Comparison of ENCODE assay signal across 11 cellular contexts in genomic region chr19:17450264-17451075, GRCh38. TPM values are rescaled to one million over a fixed set of nuclear protein-coding genes. Genes with fewer than 3 reads are reported as not detected.
A peak's percentile ranks its signal among the peaks of the same experiment; 100 is the strongest.
DNase-seq lines count a peak whose midpoint lies in the region; ATAC-seq, FAIRE-seq and TF ChIP-seq lines count a peak whose summit lies in the region.
"Had no signal": no experiment of that assay in that cellular context is flagged by ENCODE, and none has a peak within 500 bp of the region (broad histone marks: within the 10 kb centered on the region; RNA-seq: fewer than 3 reads in every experiment).

No MANE protein-coding gene starts in this region.

- TF ChIP-seq EP300 in SK-N-SH (IDR thresholded peaks at IDR 0.05; ENCODE audit: borderline replicate concordance in 1 of 2, low read depth in 1 of 2, low read length in 1 of 2), result no peak

- H3K4me3 ChIP-seq in small intestine (ENCODE audit: low read depth in 1 of 2, low read length in 2 of 2) (no peak overlapping the region), SK-N-SH (ENCODE audit: low read depth in 2 of 2, low read length in 1 of 2) (no peak overlapping the region), testis (no peak overlapping the region)

- H3F3A ChIP-seq in SK-N-SH (replicated peaks; ENCODE audit: insufficient read depth), result no peaks in the 10 kb centered on the region

- TF ChIP-seq RAD21 in SK-N-SH (IDR thresholded peaks at IDR 0.05; ENCODE audit: low read length), result no peak

- no peaks in the 10 kb centered on the region for H3K9me3 ChIP-seq in small intestine (ENCODE audit: control insufficient read depth, low read depth)
- H3K9me3 ChIP-seq in SK-N-SH, result no peaks in the 10 kb centered on the region
- H3K9me3 ChIP-seq in testis, result no peaks in the 10 kb centered on the region

- H3K79me2 ChIP-seq in SK-N-SH (ENCODE audit: insufficient read depth), result no peaks in the 10 kb centered on the region

- H2AFZ ChIP-seq in SK-N-SH (ENCODE audit: low read depth), result no peak overlapping the region

- no peaks in the 10 kb centered on the region for H3K9me2 ChIP-seq in SK-N-SH

- peak; percentile 96 for ATAC-seq in activated T-helper 17 cell treated with anti-CD3 and anti-CD28 coated beads, Interleukin-2, amount 50 U/mL, for 72 hours (replicated peaks)

- H3K36me3 Mint-ChIP-seq in activated T-helper 17 cell treated with anti-CD3 and anti-CD28 coated beads, Interleukin-2, amount 50 U/mL, for 72 hours (ENCODE audit: low read depth), result no peaks in the 10 kb centered on the region

- H3K4me3 Mint-ChIP-seq in activated T-helper 17 cell treated with anti-CD3 and anti-CD28 coated beads, Interleukin-2, amount 50 U/mL, for 72 hours, result peak overlapping the region; percentile 57

- no peaks in the 10 kb centered on the region for H4K20me1 ChIP-seq in SK-N-SH (ENCODE audit: insufficient read depth)

- CTCF ChIA-PET in SK-N-SH (lab: Yijun Ruan, JAX), result interaction anchor here (1.2 to 3.1 kb wide), 3 partner anchors 15 to 31 kb away, joined by 3 to 16 read pairs (median 4); partner anchors contain the start of gene MVB12A

- no peak for FAIRE-seq in small intestine (lab: Jason Lieb, UNC)

- DNase-seq in GDM1 (lab: John Stamatoyannopoulos, UW) (peak; percentile 71), M059J (ENCODE audit: low read depth) (peak; percentile 80), small intestine (peak; percentile 49), SK-N-SH (no peak), GM19240 (ENCODE audit: insufficient read length, low spot score) (no peak), testis (no peak), GM03348 (ENCODE audit: low spot score) (no peak)
- DNase-seq: NCI-H2171 had no signal

- peaks cover 6% of the 10 kb centered on the region for H3K4me1 Mint-ChIP-seq in activated T-helper 17 cell treated with anti-CD3 and anti-CD28 coated beads, Interleukin-2, amount 50 U/mL, for 72 hours

- TF ChIP-seq CTCF in SK-N-SH (IDR thresholded peaks at IDR 0.05), result no peak
- TF ChIP-seq CTCF in testis (IDR thresholded peaks at IDR 0.05), result no peak

- H3K4me2 ChIP-seq in SK-N-SH, result no peak overlapping the region

- peaks cover 0 to 9% of the 10 kb centered on the region in 2 donors for H3K27me3 ChIP-seq in small intestine (ENCODE audit: control insufficient read depth in 2 of 2, insufficient read depth in 2 of 2, low read length in 2 of 2)
- peaks cover 14% of the 10 kb centered on the region for H3K27me3 ChIP-seq in SK-N-SH (ENCODE audit: insufficient read depth)
- no peaks in the 10 kb centered on the region for H3K27me3 ChIP-seq in testis

- H3K9me3 Mint-ChIP-seq in activated T-helper 17 cell treated with anti-CD3 and anti-CD28 coated beads, Interleukin-2, amount 50 U/mL, for 72 hours, result no peaks in the 10 kb centered on the region

- peak overlapping the region; percentile 6 for H3K27ac Mint-ChIP-seq in activated T-helper 17 cell treated with anti-CD3 and anti-CD28 coated beads, Interleukin-2, amount 50 U/mL, for 72 hours

- 34 to 52% (median 41%) methylated on average over 8 of the region's 8 CpGs for WGBS in small intestine, 3 donors
- WGBS in SK-N-SH (ENCODE audit: low lambda C conversion rate), result 39% methylated on average over 8 of the region's 8 CpGs
- WGBS in testis, 2 donors, result 63 to 73% methylated on average over 8 of the region's 8 CpGs

- H3K27ac ChIP-seq in small intestine (ENCODE audit: low read depth in 1 of 2, low read length in 1 of 2), result no peak overlapping the region
- no peak overlapping the region for H3K27ac ChIP-seq in SK-N-SH (ENCODE audit: low read depth in 2 of 2, low read length in 1 of 2)
- no peak overlapping the region for H3K27ac ChIP-seq in testis

- POLR2A ChIA-PET in SK-N-SH (lab: Yijun Ruan, JAX), result no interaction called here

- H3K4me1 ChIP-seq in small intestine (ENCODE audit: control insufficient read depth in 2 of 2, insufficient read depth in 1 of 2, low read depth in 1 of 2, low read length in 1 of 2) (peaks cover 0 to 2% of the 10 kb centered on the region in 2 donors), SK-N-SH (ENCODE audit: control insufficient read depth in 1 of 2, insufficient read depth in 2 of 2, low read depth in 1 of 2, low read length in 1 of 2) (no peaks in the 10 kb centered on the region; a peak in 1 of 4 replicates), testis (peaks cover 5% of the 10 kb centered on the region)

- no peak overlapping the region for H3K9ac ChIP-seq in SK-N-SH

- H3K36me3 ChIP-seq in small intestine (ENCODE audit: control insufficient read depth in 2 of 2, insufficient read depth in 2 of 2, low read length in 2 of 2) (no peaks in the 10 kb centered on the region), SK-N-SH (replicated peaks in 1 of 2; ENCODE audit: control insufficient read depth in 1 of 2, insufficient read depth in 2 of 2, low read length in 1 of 2) (no peaks in the 10 kb centered on the region), testis (ENCODE audit: low read depth, missing control alignments) (no peaks in the 10 kb centered on the region)

- peaks cover 17% of the 10 kb centered on the region for H3K27me3 Mint-ChIP-seq in activated T-helper 17 cell treated with anti-CD3 and anti-CD28 coated beads, Interleukin-2, amount 50 U/mL, for 72 hours

- TF ChIP-seq POLR2A in testis (IDR thresholded peaks at IDR 0.05), result no peak

- intact Hi-C loops in testis (cut with DNase I; ENCODE audit: low total_unique reads), result no loop called here

TF ChIP-seq in SK-N-SH, 30 proteins besides CTCF, POLR2A, EP300 and RAD21 (continues in another document):
- TF ChIP-seq GATA2 (CRISPR knock-in tag; IDR thresholded peaks at IDR 0.05), result no peak
- TF ChIP-seq NRF1 (IDR thresholded peaks at IDR 0.05; ENCODE audit: low read depth, low read length), result no peak
- no peak for TF ChIP-seq USF2 (IDR thresholded peaks at IDR 0.05; ENCODE audit: borderline replicate concordance, low read depth, low read length)
- no peak for TF ChIP-seq TAF1 (IDR thresholded peaks at IDR 0.05; ENCODE audit: borderline replicate concordance, low read depth, low read length)
- no peak for TF ChIP-seq SIN3A (IDR thresholded peaks at IDR 0.05; ENCODE audit: borderline replicate concordance, low read depth, low read length)
- no peak for TF ChIP-seq MAX (IDR thresholded peaks at IDR 0.05; ENCODE audit: low read depth)

RNA-seq across cellular contexts. Expression of gene TMEM221, which starts 2.0 kb away (rescaled TPM):
- total RNA-seq in M059J (2014; rRNA removed; shearing (Covaris generic)), result 0.25 TPM in 1 of 2 replicates, not detected in the other
- total RNA-seq in activated T-helper 17 cell treated with anti-CD3 and anti-CD28 coated beads, Interleukin-2, amount 50 U/mL, for 72 hours, result not detected
- under 1 TPM in 1 of 3 donors, not detected in 2; 0.07 TPM for polyA plus RNA-seq in small intestine
- polyA plus RNA-seq in SK-N-SH (2012; rRNA removed), result 0.41 and 0.62 TPM in 2 replicates
- 0.22 and 0.30 TPM in 2 replicates for polyA plus RNA-seq in SK-N-SH (2012; cell fraction: cytosol; rRNA removed)
- 0.56 and 0.60 TPM in 2 replicates for polyA plus RNA-seq in SK-N-SH (2012; cell fraction: nucleus; rRNA removed)
- 1 to 10 TPM in 1 of 2 donors, under 1 TPM in 1; 0.68 to 2.6 TPM for total RNA-seq in testis
- polyA plus RNA-seq in testis (ENCODE audit: insufficient read depth, low read depth, low replicate concordance), result 1.4 TPM
- polyA plus RNA-seq: neural cell had no signal

RNA-seq across cellular contexts. Expression of gene NXNL1, which starts 10.3 kb away (rescaled TPM):
- not detected in 2 replicates for total RNA-seq in M059J (2014; rRNA removed; shearing (Covaris generic))
- not detected for total RNA-seq in activated T-helper 17 cell treated with anti-CD3 and anti-CD28 coated beads, Interleukin-2, amount 50 U/mL, for 72 hours
- polyA plus RNA-seq in small intestine (not detected), SK-N-SH (2012; rRNA removed) (not detected in 2 replicates), testis (ENCODE audit: insufficient read depth, low read depth, low replicate concordance) (not detected)
- not detected in 2 replicates for polyA plus RNA-seq in SK-N-SH (2012; cell fraction: cytosol; rRNA removed)
- not detected in 2 replicates for polyA plus RNA-seq in SK-N-SH (2012; cell fraction: nucleus; rRNA removed)
- total RNA-seq in testis, result under 1 TPM in 1 of 2 donors, not detected in 1; 0.87 TPM
- polyA plus RNA-seq: neural cell, thymus had no signal

RNA-seq across cellular contexts. Expression of gene SLC27A1, which starts 19.9 kb away (rescaled TPM):
- 4.8 and 12.2 TPM in 2 replicates for total RNA-seq in M059J (2014; rRNA removed; shearing (Covaris generic))
- 1 to 10 TPM; 3.8 to 6.7 TPM for total RNA-seq in activated T-helper 17 cell treated with anti-CD3 and anti-CD28 coated beads, Interleukin-2, amount 50 U/mL, for 72 hours
- polyA plus RNA-seq in small intestine (1 to 10 TPM in 2 of 3 donors, under 1 TPM in 1; 0.22 to 5.5 (median 1.1) TPM), SK-N-SH (2012; rRNA removed) (15.0 and 16.8 TPM in 2 replicates), testis (ENCODE audit: insufficient read depth, low read depth, low replicate concordance) (25.9 TPM)
- polyA plus RNA-seq in SK-N-SH (2012; cell fraction: cytosol; rRNA removed), result 4.7 and 8.1 TPM in 2 replicates
- 57.5 and 73.2 TPM in 2 replicates for polyA plus RNA-seq in SK-N-SH (2012; cell fraction: nucleus; rRNA removed)
- 100 to 1,000 TPM in 1 of 2 donors, 10 to 100 TPM in 1; 92.8 to 105 TPM for total RNA-seq in testis

RNA-seq across cellular contexts. Expression of gene MVB12A, which starts 30.6 kb away (rescaled TPM):
- 144 and 151 TPM in 2 replicates for total RNA-seq in M059J (2014; rRNA removed; shearing (Covaris generic))
- total RNA-seq in activated T-helper 17 cell treated with anti-CD3 and anti-CD28 coated beads, Interleukin-2, amount 50 U/mL, for 72 hours, result 10 to 100 TPM; 42.6 to 48.9 TPM
- polyA plus RNA-seq in small intestine, result 100 to 1,000 TPM in 1 of 3 donors, 10 to 100 TPM in 2; 71.3 to 117 (median 84.8) TPM
- 63.0 and 63.9 TPM in 2 replicates for polyA plus RNA-seq in SK-N-SH (2012; rRNA removed)
- 24.9 and 43.9 TPM in 2 replicates for polyA plus RNA-seq in SK-N-SH (2012; cell fraction: cytosol; rRNA removed)
- 80.2 and 102 TPM in 2 replicates for polyA plus RNA-seq in SK-N-SH (2012; cell fraction: nucleus; rRNA removed)
- 10 to 100 TPM; 44.0 to 48.3 TPM for total RNA-seq in testis
- polyA plus RNA-seq in testis (ENCODE audit: insufficient read depth, low read depth, low replicate concordance), result 28.6 TPM

RNA-seq across cellular contexts. Expression of gene BST2, which starts 45.0 kb away (rescaled TPM):
- 490 and 600 TPM in 2 replicates for total RNA-seq in M059J (2014; rRNA removed; shearing (Covaris generic))
- total RNA-seq in activated T-helper 17 cell treated with anti-CD3 and anti-CD28 coated beads, Interleukin-2, amount 50 U/mL, for 72 hours, result 100 to 1,000 TPM; 130 to 154 TPM
- polyA plus RNA-seq in small intestine (100 to 1,000 TPM in 1 of 3 donors, 10 to 100 TPM in 1, 1 to 10 TPM in 1; 4.5 to 128 (median 53.2) TPM), SK-N-SH (2012; rRNA removed) (5.7 and 5.9 TPM in 2 replicates), testis (ENCODE audit: insufficient read depth, low read depth, low replicate concordance) (71.4 TPM)
- 4.8 and 6.0 TPM in 2 replicates for polyA plus RNA-seq in SK-N-SH (2012; cell fraction: cytosol; rRNA removed)
- polyA plus RNA-seq in SK-N-SH (2012; cell fraction: nucleus; rRNA removed), result 1.4 and 2.9 TPM in 2 replicates
- 10 to 100 TPM; 37.4 to 64.4 TPM for total RNA-seq in testis
- polyA plus RNA-seq: neural cell had no signal

Comparison
In these comparisons a context has a peak if more than half of its experiments do, and no peak if none do; other contexts are left out.
1. DNase-seq: peak in GDM1 (single experiment), M059J (single experiment) and small intestine (single experiment); none in SK-N-SH (single experiment), GM19240 (single experiment), testis (single experiment) and GM03348 (single experiment).